Comparison of ENCODE assay signal across 15 cellular contexts in the genomic region with DNA sequence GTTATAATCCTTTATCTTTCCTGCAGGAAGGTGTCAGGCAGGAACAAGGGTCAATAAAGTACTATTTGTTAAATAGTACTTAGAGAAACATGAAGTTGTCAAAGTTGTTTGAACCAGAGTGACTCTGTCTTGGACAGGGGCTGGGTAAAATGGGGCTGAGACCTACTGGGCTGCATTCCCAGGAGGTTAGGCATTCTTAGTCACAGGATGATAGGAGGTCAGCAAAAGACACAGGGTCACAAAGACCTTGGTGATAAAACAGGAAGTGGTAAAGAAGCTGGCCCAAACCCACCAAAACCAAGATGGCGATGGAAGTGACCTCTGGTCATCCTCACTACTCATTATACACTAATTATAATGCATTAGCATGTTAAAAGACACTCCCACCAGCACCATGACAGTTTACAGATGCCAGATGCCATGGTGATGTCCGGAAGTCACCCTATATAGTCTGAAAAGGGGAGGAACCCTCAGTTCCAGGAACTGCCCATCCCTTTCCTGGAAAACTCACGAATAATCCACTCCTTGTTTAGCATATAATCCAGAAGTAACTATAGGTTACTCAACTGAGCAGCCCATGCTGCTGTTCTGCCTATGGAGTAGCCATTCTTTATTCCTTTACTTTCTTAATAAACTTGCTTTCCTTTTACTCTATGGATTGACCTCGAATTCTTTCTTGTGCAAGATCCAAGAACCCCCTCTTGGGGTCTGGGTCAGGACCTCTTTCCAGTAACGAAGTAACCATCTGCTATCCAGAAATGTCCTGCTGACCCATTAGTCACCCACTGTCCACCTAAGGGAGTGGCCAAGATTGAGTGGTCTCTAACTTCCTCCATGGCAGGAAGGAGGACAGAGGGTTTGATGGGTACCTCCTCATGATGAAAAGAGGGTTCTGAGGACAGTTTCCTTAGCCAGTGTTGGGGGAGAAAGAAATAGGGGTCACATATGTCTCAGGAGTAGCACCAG. TPM values are rescaled to one million over a fixed set of nuclear protein-coding genes. Genes with fewer than 3 reads are reported as not detected.
DNase-seq lines count a peak whose midpoint lies in the region; ATAC-seq lines count a peak whose summit lies in the region.
"Had no signal": no experiment of that assay in that cellular context is flagged by ENCODE, and none has a peak within 500 bp of the region (broad histone marks: within the 10 kb centered on the region; RNA-seq: fewer than 3 reads in every experiment).

No MANE protein-coding gene starts in this region.

- no peak overlapping the region for H3K4me3 ChIP-seq in MG63
- H3K4me3 ChIP-seq in duodenal mucosa (ENCODE audit: low read depth in 1 of 2, low read length in 2 of 2) = no peak overlapping the region
- H3K4me3 ChIP-seq: ascending aorta had no signal

- DNase-seq in ACHN (peak; percentile 12), MG63 (peak; percentile 58), left colon (peak; percentile 29 to 57), NCI-H510A (lab: John Stamatoyannopoulos, UW) (no peak), NCI-H69 (lab: John Stamatoyannopoulos, UW) (no peak), medulla oblongata (ENCODE audit: extremely low spot score) (no peak)
- DNase-seq: activated CD4-positive, alpha-beta T cell treated with anti-CD3 and anti-CD28 coated beads for 36 hours; activated T-cell treated with anti-CD3 and anti-CD28 coated beads, Interleukin-2, amount 50 U/mL, for 24 hours; hippocampal formation; NCI-H82; stimulated activated CD4-positive, alpha-beta T cell treated with anti-CD3 and anti-CD28 coated beads, Interleukin-2, amount 100 ng/mL, for 24 hours had no signal

- H3K4me1 ChIP-seq in duodenal mucosa (ENCODE audit: control insufficient read depth in 1 of 2, insufficient read depth in 2 of 2, low read length in 2 of 2) = peaks cover 8 to 19% of the 10 kb centered on the region in 2 donors

- ATAC-seq in left colon = peak; percentile 82
- ATAC-seq in HG02763 (IDR thresholded peaks at IDR 0.05; ENCODE audit: unreplicated experiment) = no peak
- ATAC-seq: activated CD4-positive, alpha-beta T cell treated with anti-CD3 and anti-CD28 coated beads for 36 hours; HepG2 had no signal

- peak overlapping the region; percentile 45 for H3K27ac ChIP-seq in duodenal mucosa (ENCODE audit: low read depth, low read length)

- H3K9ac ChIP-seq in duodenal mucosa (ENCODE audit: low read depth in 1 of 2, low read length in 2 of 2) = no peak overlapping the region

- H3K36me3 ChIP-seq in MG63 = no peaks in the 10 kb centered on the region
- no peaks in the 10 kb centered on the region for H3K36me3 ChIP-seq in duodenal mucosa (ENCODE audit: control insufficient read depth in 1 of 2, insufficient read depth in 2 of 2, low read length in 2 of 2)
- H3K36me3 ChIP-seq: ascending aorta had no signal

- H3K27me3 ChIP-seq in MG63 (no peaks in the 10 kb centered on the region), duodenal mucosa (ENCODE audit: control insufficient read depth in 1 of 2, insufficient read depth in 2 of 2, low read length in 2 of 2) (no peaks in the 10 kb centered on the region)
- H3K27me3 ChIP-seq: ascending aorta had no signal

- intact Hi-C loops in left colon (cut with DNase I, micrococcal nuclease) = no loop called here

- H3K9me3 ChIP-seq in MG63 (no peaks in the 10 kb centered on the region), duodenal mucosa (ENCODE audit: control insufficient read depth in 1 of 2, low read length in 2 of 2) (peaks cover 5 to 6% of the 10 kb centered on the region in 2 donors)
- H3K9me3 ChIP-seq: ascending aorta had no signal

- in situ Hi-C loops in ACHN (cut with HindIII; ENCODE audit: low pct_ligation_motif_present, low pct_unique_long_range_greater_than_20kb, low sequenced_read_pairs) = no loop called here

RNA-seq across cellular contexts. Expression of a gene that starts 19.6 kb away (rescaled TPM):
- total RNA-seq in MG63 (2014; rRNA removed; shearing (Covaris generic); ENCODE audit: low replicate concordance) = not detected in 2 replicates
- total RNA-seq in left colon = not detected
- total RNA-seq: activated CD4-positive, alpha-beta T cell treated with anti-CD3 and anti-CD28 coated beads for 36 hours; ascending aorta; HepG2 had no signal

Comparison
In these comparisons a context has a peak if more than half of its experiments do, and no peak if none do; other contexts are left out.
1. DNase-seq: peak in ACHN (single experiment), MG63 (single experiment) and left colon (2 of 2); none in NCI-H510A (single experiment), NCI-H69 (single experiment) and medulla oblongata (single experiment).